In the genomic region with DNA sequence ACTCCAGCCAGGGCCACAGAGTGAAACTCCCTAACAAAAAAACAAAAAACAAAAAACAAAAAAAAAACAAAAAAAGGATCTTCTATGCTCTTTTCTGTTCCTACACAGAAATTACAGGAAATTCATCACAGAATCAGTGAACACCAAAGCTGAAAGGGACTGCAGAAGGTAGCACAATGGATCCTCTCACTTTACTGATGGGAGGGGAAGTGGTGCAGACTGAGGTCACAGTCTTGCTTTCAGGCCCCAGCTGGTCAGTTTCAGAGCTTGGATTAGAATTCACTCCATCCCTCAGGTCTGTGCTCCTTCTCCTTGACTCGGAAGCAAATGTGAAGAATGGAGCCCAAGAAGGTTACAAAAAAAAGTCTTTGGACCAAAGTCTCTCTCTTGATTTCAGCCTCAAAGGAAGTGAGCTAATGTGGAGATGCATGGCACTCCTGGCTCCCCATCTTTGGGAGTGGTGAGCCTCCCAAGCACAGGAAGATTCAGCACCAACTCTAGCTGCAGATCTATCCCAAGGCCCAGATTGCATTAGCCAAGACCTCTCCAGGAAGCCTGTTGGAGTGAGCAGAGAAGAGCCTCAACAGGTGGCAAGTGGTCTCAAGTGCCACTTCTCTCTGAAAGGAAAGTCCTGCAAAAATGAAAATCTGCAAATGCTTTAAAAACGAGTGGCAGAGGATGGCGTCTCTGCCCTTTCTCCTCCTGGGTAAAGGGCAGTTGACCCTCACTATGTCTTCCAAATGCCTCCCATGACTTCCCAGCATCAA, we compare ENCODE assay signal across 9 cellular contexts.
A peak's percentile ranks its signal among the peaks of the same experiment; 100 is the strongest.
DNase-seq lines count a peak whose midpoint lies in the region; ATAC-seq, FAIRE-seq and TF ChIP-seq lines count a peak whose summit lies in the region.
"Had no signal": no experiment of that assay in that cellular context is flagged by ENCODE, and none has a peak within 500 bp of the region (broad histone marks: within the 10 kb centered on the region; RNA-seq: fewer than 3 reads in every experiment).

No MANE protein-coding gene starts in this region.

- no peak for DNase-seq in GM18507 (ENCODE audit: extremely low spot score, insufficient read length, low read depth)
- peak; percentile 46 for DNase-seq in lung (ENCODE audit: low spot score)
- DNase-seq in NCI-H748 (lab: John Stamatoyannopoulos, UW; ENCODE audit: unreplicated experiment): no peak
- DNase-seq in T-helper 17 cell: no peak
- no peak for DNase-seq in stimulated activated CD4-positive, alpha-beta T cell treated with anti-CD3 and anti-CD28 coated beads, Interleukin-2, amount 100 ng/mL, for 48 hours
- DNase-seq: activated CD4-positive, CD25-positive, alpha-beta regulatory T cell; stimulated activated CD4-positive, alpha-beta T cell treated with anti-CD3 and anti-CD28 coated beads, Interleukin-1b, Interleukin-23, amount 100 ng/mL, for 48 hours had no signal

- no peaks in the 10 kb centered on the region for H3K27me3 Mint-ChIP-seq in T-helper 17 cell

- no peak overlapping the region for H3K4me3 Mint-ChIP-seq in T-helper 17 cell

- H3K4me3 ChIP-seq in lung: no peak overlapping the region

- H3K4me1 ChIP-seq in lung (ENCODE audit: control insufficient read depth in 2 of 2, insufficient read depth in 2 of 2, low read length in 2 of 2): peaks cover 3 to 16% of the 10 kb centered on the region in 2 donors

- H3K27ac ChIP-seq in lung (ENCODE audit: low read depth in 1 of 2, low read length in 1 of 2): peak overlapping the region in 1 of 2 donors; percentile 69

- peaks cover 8% of the 10 kb centered on the region for H3K4me1 Mint-ChIP-seq in T-helper 17 cell

- H3K36me3 ChIP-seq in lung (ENCODE audit: control insufficient read depth in 2 of 2, insufficient read depth in 2 of 2, low read length in 2 of 2): no peaks in the 10 kb centered on the region

- H3K27me3 ChIP-seq in lung (ENCODE audit: control insufficient read depth, insufficient read depth): no peaks in the 10 kb centered on the region

- H3K9me3 ChIP-seq in lung (ENCODE audit: control insufficient read depth in 2 of 2, insufficient read depth in 1 of 2, low read length in 1 of 2) (no peaks in the 10 kb centered on the region), T-helper 17 cell (ENCODE audit: control insufficient read depth, low read length, poor library complexity, severe bottlenecking) (no peaks in the 10 kb centered on the region)

- peak; percentile 59 for ATAC-seq in GM21423 (IDR thresholded peaks at IDR 0.05; ENCODE audit: unreplicated experiment)
- ATAC-seq in HG03460 (IDR thresholded peaks at IDR 0.05; ENCODE audit: unreplicated experiment): peak; percentile 41
- ATAC-seq in lung (ENCODE audit: insufficient read depth, low FRiP score): no peak
- no peak for ATAC-seq in T-helper 17 cell

- 71 to 79% methylated on average over 3 of the region's 3 CpGs for WGBS in lung, 2 donors

- no peak overlapping the region for H3K27ac Mint-ChIP-seq in T-helper 17 cell

- no peak for TF ChIP-seq CTCF in lung (IDR thresholded peaks at IDR 0.05; ENCODE audit: control extremely low read depth, extremely low read depth)

- FAIRE-seq in GM18507 (lab: Jason Lieb, UNC): peak; percentile 68

- H3K36me3 Mint-ChIP-seq in T-helper 17 cell (ENCODE audit: low read depth): no peaks in the 10 kb centered on the region

Comparison
In these comparisons a context has a peak if more than half of its experiments do, and no peak if none do; other contexts are left out.
1. ATAC-seq: peak in GM21423 (single experiment) and HG03460 (single experiment); none in lung (single experiment) and T-helper 17 cell (single experiment).